In the genomic region with DNA sequence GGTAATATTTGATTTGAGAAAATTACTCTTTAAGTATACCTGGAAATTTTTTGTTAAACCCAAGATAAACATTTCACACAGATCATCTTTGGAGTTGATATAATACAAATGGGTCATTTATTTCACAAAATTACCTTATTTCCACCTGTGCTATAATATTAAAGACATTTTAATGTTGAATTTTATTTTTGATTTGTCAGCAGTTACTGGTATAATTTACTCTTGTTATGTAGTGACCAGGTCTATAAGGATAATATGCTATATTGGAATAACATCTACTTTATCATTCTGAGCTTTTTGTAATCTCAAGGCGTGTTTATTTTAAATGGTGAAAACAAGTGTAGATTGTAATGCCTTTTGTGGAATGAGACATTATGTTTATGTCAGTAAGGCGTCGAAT, we compare ENCODE assay signal across 21 cellular contexts. TPM values are rescaled to one million over a fixed set of nuclear protein-coding genes. Genes with fewer than 3 reads are reported as not detected.
DNase-seq lines count a peak whose midpoint lies in the region; ATAC-seq, FAIRE-seq and TF ChIP-seq lines count a peak whose summit lies in the region.
"Had no signal": no experiment of that assay in that cellular context is flagged by ENCODE, and none has a peak within 500 bp of the region (broad histone marks: within the 10 kb centered on the region; RNA-seq: fewer than 3 reads in every experiment).

No MANE protein-coding gene starts in this region.

- H3K4ac ChIP-seq in IMR-90 (ENCODE audit: low read depth, low read length): no peak overlapping the region

- H3K9ac ChIP-seq in IMR-90 (ENCODE audit: low read depth, low read length) (no peak overlapping the region), subcutaneous abdominal adipose tissue (ENCODE audit: low read length in 5 of 5) (no peak overlapping the region)

- H3K27me3 ChIP-seq in IMR-90 (ENCODE audit: control insufficient read depth, insufficient read depth, low read length) (no peaks in the 10 kb centered on the region), subcutaneous abdominal adipose tissue (ENCODE audit: control insufficient read depth in 5 of 5, insufficient read depth in 4 of 5, low read length in 5 of 5) (no peaks in the 10 kb centered on the region), BE2C (no peaks in the 10 kb centered on the region)
- H3K27me3 ChIP-seq in CD4-positive, alpha-beta memory T cell (ENCODE audit: insufficient read depth, low read length): no peaks in the 10 kb centered on the region

- H3K56ac ChIP-seq in IMR-90 (ENCODE audit: extremely low read depth, insufficient read depth, low read length): no peak overlapping the region

- no peaks in the 10 kb centered on the region for H3K27me3 Mint-ChIP-seq in glutamatergic neuron (ENCODE audit: unreplicated experiment)
- peaks cover 0 to 3% of the 10 kb centered on the region in 2 donors for H3K27me3 Mint-ChIP-seq in CD4-positive, alpha-beta memory T cell

- no peak overlapping the region for H4K91ac ChIP-seq in IMR-90 (ENCODE audit: insufficient read depth, low read depth, low read length)

- H3K9me3 ChIP-seq in A549: no peaks in the 10 kb centered on the region
- H3K9me3 ChIP-seq in IMR-90 (ENCODE audit: control insufficient read depth, insufficient read depth, low read length): no peaks in the 10 kb centered on the region
- no peaks in the 10 kb centered on the region for H3K9me3 ChIP-seq in subcutaneous abdominal adipose tissue (ENCODE audit: control insufficient read depth in 5 of 5, low read length in 5 of 5)
- H3K9me3 ChIP-seq in BE2C: no peaks in the 10 kb centered on the region
- no peaks in the 10 kb centered on the region for H3K9me3 ChIP-seq in CD4-positive, alpha-beta memory T cell (ENCODE audit: control insufficient read depth in 1 of 2, low read length in 2 of 2)
- H3K9me3 ChIP-seq: Caco-2, HAP-1 had no signal

- no peak overlapping the region for H2BK120ac ChIP-seq in IMR-90 (ENCODE audit: low read depth, low read length)

- H4K5ac ChIP-seq in IMR-90 (ENCODE audit: low read depth, low read length): no peak overlapping the region

- DNase-seq in A549 (ENCODE audit: low read depth in 1 of 2, low spot score in 1 of 2) (no peak), IMR-90 (no peak), glutamatergic neuron (no peak), BE2C (no peak)
- no peak for DNase-seq in CD4-positive, alpha-beta memory T cell
- DNase-seq: ACHN; AML-193; C1 segment of cervical spinal cord; Caco-2; CD8-positive, alpha-beta T cell; DMS153; DND-41; GDM1; GOT3; HFFc6 had no signal

- dilution Hi-C loops in IMR-90 (cut with HindIII; ENCODE audit: low sequenced_read_pairs, unreplicated experiment): no loop called here

- BruUV-seq in IMR-90 (replicated peaks; lab: Mats Ljungman, UMichigan): no TSS peak

- H3K79me1 ChIP-seq in IMR-90 (ENCODE audit: low read depth in 1 of 2, low read length in 2 of 2): no peaks in the 10 kb centered on the region

- no peaks in the 10 kb centered on the region for H3K36me3 Mint-ChIP-seq in glutamatergic neuron (ENCODE audit: unreplicated experiment)
- H3K36me3 Mint-ChIP-seq in CD4-positive, alpha-beta memory T cell: no peaks in the 10 kb centered on the region
- H3K36me3 Mint-ChIP-seq: CD8-positive, alpha-beta T cell had no signal

- no peak overlapping the region for H3K4me3 Mint-ChIP-seq in glutamatergic neuron (ENCODE audit: unreplicated experiment)
- H3K4me3 Mint-ChIP-seq in CD4-positive, alpha-beta memory T cell: no peak overlapping the region
- H3K4me3 Mint-ChIP-seq: CD8-positive, alpha-beta T cell; HFFc6 had no signal

- no peak overlapping the region for H3K14ac ChIP-seq in IMR-90 (replicated peaks; ENCODE audit: low read depth, low read length)

- no peak for TF ChIP-seq POLR2A in A549 (IDR thresholded peaks at IDR 0.05; ENCODE audit: low read length)
- TF ChIP-seq POLR2A in IMR-90 (IDR thresholded peaks at IDR 0.05; ENCODE audit: low read depth, low read length): no peak

- H3K27ac ChIP-seq in A549: no peak overlapping the region
- H3K27ac ChIP-seq in IMR-90 (ENCODE audit: insufficient read depth, low read length): no peak overlapping the region
- peak overlapping the region; percentile 4 for H3K27ac ChIP-seq in subcutaneous abdominal adipose tissue (ENCODE audit: low read depth, low read length)
- no peak overlapping the region for H3K27ac ChIP-seq in CD4-positive, alpha-beta memory T cell (ENCODE audit: low read depth, low read length)

- H2AK9ac ChIP-seq in IMR-90 (replicated peaks; ENCODE audit: low read depth, low read length, poor library complexity): no peak overlapping the region

- H3K4me3 ChIP-seq in A549: no peak overlapping the region
- H3K4me3 ChIP-seq in IMR-90 (ENCODE audit: insufficient read depth, low read depth, low read length): no peak overlapping the region
- no peak overlapping the region for H3K4me3 ChIP-seq in subcutaneous abdominal adipose tissue (ENCODE audit: low read depth in 1 of 5, low read length in 5 of 5)
- H3K4me3 ChIP-seq in BE2C (ENCODE audit: low read depth, low read length): no peak overlapping the region
- no peak overlapping the region for H3K4me3 ChIP-seq in CD4-positive, alpha-beta memory T cell (ENCODE audit: low read length in 2 of 2)
- H3K4me3 ChIP-seq: GM12878, HAP-1 had no signal

- ATAC-seq in A549 (no peak), IMR-90 (ENCODE audit: low read depth) (no peak), GM21447 (IDR thresholded peaks at IDR 0.05; ENCODE audit: unreplicated experiment) (no peak)
- ATAC-seq: CD8-positive, alpha-beta T cell; GM12878 had no signal

- H3K23ac ChIP-seq in IMR-90 (ENCODE audit: low read depth, low read length): no peak overlapping the region

- peaks cover 2% of the 10 kb centered on the region; the same call in 1 of the 2 replicates for H3K9me1 ChIP-seq in IMR-90 (ENCODE audit: insufficient read depth, low read length)

- in situ Hi-C loops in IMR-90 (cut with MboI; ENCODE audit: low sequenced_read_pairs): no loop called here

- TF ChIP-seq CTCF in A549 (IDR thresholded peaks at IDR 0.05) (no peak), IMR-90 (conservative IDR thresholded peaks at IDR 0.05; ENCODE audit: low read depth, low read length) (no peak), glutamatergic neuron (IDR thresholded peaks at IDR 0.05; ENCODE audit: partially characterized antibody, unreplicated experiment) (no peak), BE2C (IDR thresholded peaks at IDR 0.05; ENCODE audit: low read depth, low read length) (no peak)

- no peak overlapping the region for H2BK15ac ChIP-seq in IMR-90 (ENCODE audit: low read depth, low read length)

- no peak overlapping the region for H2BK20ac ChIP-seq in IMR-90 (ENCODE audit: low read depth, low read length)

- whole genome bisulfite sequencing in A549 (ENCODE audit: missing lambda C conversion rate): 72% methylated on average over 3 of the region's 3 CpGs
- WGBS in IMR-90 (ENCODE audit: extremely low coverage in 2 of 2, insufficient read length in 1 of 2), 2 experiments: no CpG with 5 or more reads among the region's 3 CpGs

- H3K27ac Mint-ChIP-seq in glutamatergic neuron (ENCODE audit: unreplicated experiment): peak overlapping the region; percentile 8
- H3K27ac Mint-ChIP-seq in CD4-positive, alpha-beta memory T cell: no peak overlapping the region
- H3K27ac Mint-ChIP-seq: CD8-positive, alpha-beta T cell; HFFc6 had no signal

- no peaks in the 10 kb centered on the region for H3K36me3 ChIP-seq in IMR-90 (ENCODE audit: control insufficient read depth, insufficient read depth, low read length)
- H3K36me3 ChIP-seq in subcutaneous abdominal adipose tissue (ENCODE audit: control insufficient read depth in 5 of 5, insufficient read depth in 5 of 5, low read length in 5 of 5): peaks cover 0 to 2% (median 0%) of the 10 kb centered on the region in 5 donors
- no peaks in the 10 kb centered on the region for H3K36me3 ChIP-seq in BE2C
- H3K36me3 ChIP-seq in CD4-positive, alpha-beta memory T cell (ENCODE audit: insufficient read depth, low read length): no peaks in the 10 kb centered on the region
- H3K36me3 ChIP-seq: HAP-1 had no signal

- no peak overlapping the region for H2AFZ ChIP-seq in IMR-90 (replicated peaks; ENCODE audit: low read length, poor library complexity)

- H2BK5ac ChIP-seq in IMR-90 (ENCODE audit: low read depth, low read length, poor library complexity, severe bottlenecking): no peak overlapping the region

- no peak overlapping the region for H4K8ac ChIP-seq in IMR-90 (ENCODE audit: low read depth in 2 of 2, low read length in 2 of 2)

- no peak overlapping the region for H2AK5ac ChIP-seq in IMR-90 (ENCODE audit: low read depth, low read length)

- intact Hi-C loops in IMR-90 (cut with micrococcal nuclease): no loop called here
- intact Hi-C loops in CD4-positive, alpha-beta memory T cell (cut with micrococcal nuclease): no loop called here

- H3K4me1 Mint-ChIP-seq in glutamatergic neuron (ENCODE audit: low read depth, unreplicated experiment): peaks cover 12% of the 10 kb centered on the region
- no peaks in the 10 kb centered on the region for H3K4me1 Mint-ChIP-seq in CD4-positive, alpha-beta memory T cell

- TF ChIP-seq EP300 in A549 (IDR thresholded peaks at IDR 0.05): no peak

- TF ChIP-seq RAD21 in A549 (conservative IDR thresholded peaks at IDR 0.05 in 1 of 2, IDR thresholded peaks at IDR 0.05 in 1 of 2) (no peak), IMR-90 (IDR thresholded peaks at IDR 0.05; ENCODE audit: low read length) (no peak)

- no peak overlapping the region for H3K4me2 ChIP-seq in A549
- no peak overlapping the region for H3K4me2 ChIP-seq in IMR-90 (ENCODE audit: low read depth, low read length)

- no peak overlapping the region for H3K18ac ChIP-seq in IMR-90 (ENCODE audit: low read depth, low read length)

- no peaks in the 10 kb centered on the region for H3K9me3 Mint-ChIP-seq in glutamatergic neuron (ENCODE audit: unreplicated experiment)
- no peaks in the 10 kb centered on the region for H3K9me3 Mint-ChIP-seq in CD4-positive, alpha-beta memory T cell
- H3K9me3 Mint-ChIP-seq: CD8-positive, alpha-beta T cell; HFFc6 had no signal

- POLR2A ChIA-PET in A549 (lab: Yijun Ruan, JAX): no interaction called here
- POLR2A ChIA-PET in IMR-90 (lab: Charles Lee; ENCODE audit: unreplicated experiment): no interaction called here
- POLR2A ChIA-PET in CD4-positive, alpha-beta memory T cell (lab: Charles Lee; ENCODE audit: partially characterized antibody): no interaction called here

- no peak for FAIRE-seq in A549 (lab: Jason Lieb, UNC)
- FAIRE-seq: GM12878, GM18507, H54 had no signal

- H3K4me1 ChIP-seq in A549: no peaks in the 10 kb centered on the region
- H3K4me1 ChIP-seq in IMR-90 (ENCODE audit: control insufficient read depth, insufficient read depth, low read length): peaks cover 3% of the 10 kb centered on the region
- H3K4me1 ChIP-seq in subcutaneous abdominal adipose tissue (ENCODE audit: control insufficient read depth in 5 of 5, insufficient read depth in 5 of 5, low read length in 5 of 5): peaks cover 0 to 40% (median 13%) of the 10 kb centered on the region in 5 donors
- peaks cover 6% of the 10 kb centered on the region; the same call in 1 of the 2 replicates for H3K4me1 ChIP-seq in BE2C
- H3K4me1 ChIP-seq in CD4-positive, alpha-beta memory T cell (ENCODE audit: insufficient read depth, low read length): no peaks in the 10 kb centered on the region
- H3K4me1 ChIP-seq: Caco-2 had no signal

- CTCF ChIA-PET in A549 (lab: Yijun Ruan, JAX) (no interaction called here), IMR-90 (lab: Yijun Ruan, JAX) (no interaction called here)
- CTCF ChIA-PET in CD4-positive, alpha-beta memory T cell (lab: Charles Lee; ENCODE audit: partially characterized antibody): no interaction called here

- H4K20me1 ChIP-seq in IMR-90 (ENCODE audit: insufficient read depth, low read length): no peaks in the 10 kb centered on the region

RNA-seq across cellular contexts. Expression of a gene that starts 26.6 kb away (rescaled TPM):
- polyA plus RNA-seq in A549 (2011; rRNA removed): 2.9 and 4.4 TPM in 2 replicates
- polyA plus RNA-seq in A549 (2012; cell fraction: cytosol; rRNA removed): 1.2 TPM in 2 replicates
- 0.35 and 0.55 TPM in 2 replicates for polyA plus RNA-seq in A549 (2012; cell fraction: nucleus; rRNA removed)
- 2.7 to 3.6 TPM (median 3.0 TPM) in 3 replicates for polyA plus RNA-seq in A549 (2017; fragmentation: RNase III; extraction: RNeasy Plus Mini Kit Qiagen cat#74134 plus additional on column Dnase treatment)
- polyA minus RNA-seq in A549 (2011; rRNA and poly(A)+ RNA removed): 0.88 and 1.9 TPM in 2 replicates
- 3.0 and 8.1 TPM in 2 replicates for total RNA-seq in IMR-90 (2012; rRNA removed)
- 2.5 and 3.1 TPM in 2 replicates for polyA plus RNA-seq in IMR-90 (2012; rRNA removed)
- polyA plus RNA-seq in IMR-90 (2012; cell fraction: cytosol; rRNA removed): 0.49 and 0.69 TPM in 2 replicates
- polyA plus RNA-seq in IMR-90 (2012; cell fraction: nucleus; rRNA removed; ENCODE audit: low replicate concordance): 0.21 and 1.1 TPM in 2 replicates
- total RNA-seq in glutamatergic neuron (ENCODE audit: unreplicated experiment): 14.6 TPM
- polyA plus RNA-seq in BE2C (2012; ENCODE audit: insufficient read depth, insufficient read length, low read depth): 13.2 TPM
- under 1 TPM; 0.29 to 0.47 TPM for total RNA-seq in CD4-positive, alpha-beta memory T cell
- polyA plus RNA-seq in CD4-positive, alpha-beta memory T cell: under 1 TPM; 0.39 to 0.46 TPM
